8 cellular contexts compared by ENCODE assay signal in genomic region chr3:191329654-191330308, GRCh38.
A peak's percentile ranks its signal among the peaks of the same experiment; 100 is the strongest.
DNase-seq lines count a peak whose midpoint lies in the region; ATAC-seq lines count a peak whose summit lies in the region.

No MANE protein-coding gene starts in this region.

- ATAC-seq in GM18873 (IDR thresholded peaks at IDR 0.05; ENCODE audit: low FRiP score, unreplicated experiment) (peak; percentile 20), HG03066 (IDR thresholded peaks at IDR 0.05; ENCODE audit: low read depth, unreplicated experiment) (peak; percentile 28)

- peak; percentile 30 for DNase-seq in CD1c-positive myeloid dendritic cell (ENCODE audit: extremely low spot score)
- DNase-seq in NCI-H526 treated with DMSO at 0.1 percent for 48 hours (lab: John Stamatoyannopoulos, UW): peak; percentile 46
- peak in 40 of 58 donors; percentile 3 to 68 (median 41) for DNase-seq in anterior cingulate cortex (lab: John Stamatoyannopoulos, UW)
- peak; percentile 33 for DNase-seq in hepatic stellate cell (ENCODE audit: low spot score)
- DNase-seq in putamen (ENCODE audit: low spot score): peak; percentile 10
- no peak for DNase-seq in cortex of kidney (lab: John Stamatoyannopoulos, UW)
